In the genomic region with DNA sequence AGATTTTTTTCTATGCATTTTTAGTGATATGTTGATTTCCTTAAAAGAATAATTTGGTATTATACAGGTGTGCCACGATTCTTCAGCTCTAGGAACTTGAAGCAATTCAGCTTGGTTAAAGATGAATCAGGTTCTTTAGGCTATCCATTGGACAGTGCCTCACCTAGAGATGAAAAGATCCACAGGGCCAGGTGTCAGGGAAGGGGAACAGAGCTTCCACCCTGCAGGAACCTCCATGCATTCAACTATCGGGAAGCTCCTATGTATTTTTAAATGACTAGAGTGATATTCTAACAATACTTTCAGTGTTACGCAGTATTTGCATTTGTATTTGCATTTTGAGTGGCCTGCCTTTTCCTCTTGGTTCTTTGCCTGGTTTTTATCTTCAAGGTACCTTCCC, we compare ENCODE assay signal across 23 cellular contexts. TPM values are rescaled to one million over a fixed set of nuclear protein-coding genes. Genes with fewer than 3 reads are reported as not detected.
DNase-seq lines count a peak whose midpoint lies in the region; ATAC-seq, FAIRE-seq and TF ChIP-seq lines count a peak whose summit lies in the region.
"Had no signal": no experiment of that assay in that cellular context is flagged by ENCODE, and none has a peak within 500 bp of the region (broad histone marks: within the 10 kb centered on the region; RNA-seq: fewer than 3 reads in every experiment).

No MANE protein-coding gene starts in this region.

- H3K9me3 ChIP-seq in colonic mucosa (no peaks in the 10 kb centered on the region), mucosa of descending colon (no peaks in the 10 kb centered on the region)
- H3K9me3 ChIP-seq: upper lobe of left lung had no signal

- ATAC-seq in mucosa of descending colon (peak; percentile 62), HG02763 (IDR thresholded peaks at IDR 0.05; ENCODE audit: unreplicated experiment) (no peak)
- ATAC-seq: HCT116, left ventricle myocardium superior, Right ventricle myocardium inferior had no signal

- TF ChIP-seq CTCF in colonic mucosa (IDR thresholded peaks at IDR 0.05) (no peak), mucosa of descending colon (IDR thresholded peaks at IDR 0.05) (no peak)

- no peaks in the 10 kb centered on the region for H3K36me3 ChIP-seq in colonic mucosa
- H3K36me3 ChIP-seq in mucosa of descending colon (ENCODE audit: low read depth): no peaks in the 10 kb centered on the region
- H3K36me3 ChIP-seq: upper lobe of left lung had no signal

- peak overlapping the region; percentile 39 for H3K27ac ChIP-seq in colonic mucosa
- H3K27ac ChIP-seq: upper lobe of left lung had no signal

- no peak overlapping the region for H3K9ac ChIP-seq in colonic mucosa (ENCODE audit: low read depth in 2 of 2, low read length in 2 of 2)

- no peaks in the 10 kb centered on the region for H3K27me3 ChIP-seq in colonic mucosa
- H3K27me3 ChIP-seq: upper lobe of left lung had no signal

- DNase-seq in NCI-H1048 (lab: John Stamatoyannopoulos, UW): peak; percentile 62
- no peak for DNase-seq in colonic mucosa
- DNase-seq in mucosa of descending colon: no peak
- no peak for DNase-seq in activated CD8-positive, alpha-beta memory T cell treated with anti-CD3 and anti-CD28 coated beads, Interleukin-2, amount 50 U/mL, for 48 hours
- no peak for DNase-seq in RCC 7860 (ENCODE audit: low spot score)
- DNase-seq: activated CD4-positive, alpha-beta T cell treated with anti-CD3 and anti-CD28 coated beads for 36 hours; activated T-cell treated with anti-CD3 and anti-CD28 coated beads, Interleukin-2, amount 50 U/mL, for 72 hours; aorta; CD4-positive, alpha-beta memory T cell; cerebellar nuclear complex; effector CD8-positive, alpha-beta T cell; GDM1; glutamatergic neuron; left ventricle myocardium superior; NCI-H1436 treated with DMSO at 0.1 percent for 48 hours; NCI-H524 treated with DMSO at 0.1 percent for 48 hours; stimulated activated CD4-positive, alpha-beta T cell treated with anti-CD3 and anti-CD28 coated beads, Interleukin-4, amount 100 ng/mL, for 4 hours; upper lobe of left lung had no signal

- intact Hi-C loops in colonic mucosa (cut with DNase I) (no loop called here), mucosa of descending colon (cut with DNase I, micrococcal nuclease) (no loop called here)

- no peak overlapping the region for H3K4me3 ChIP-seq in colonic mucosa
- H3K4me3 ChIP-seq in mucosa of descending colon: no peak overlapping the region
- H3K4me3 ChIP-seq: upper lobe of left lung had no signal

- no peak for FAIRE-seq in RCC 7860 (lab: Jason Lieb, UNC)
- FAIRE-seq: TTC549 had no signal

- H3K4me1 ChIP-seq in colonic mucosa (no peaks in the 10 kb centered on the region), mucosa of descending colon (ENCODE audit: low read depth) (peaks cover 3% of the 10 kb centered on the region)

RNA-seq across cellular contexts. Expression of a gene that starts 40.2 kb away (rescaled TPM):
- 10 to 100 TPM; 43.7 to 67.3 TPM for total RNA-seq in colonic mucosa
- total RNA-seq in mucosa of descending colon: 10 to 100 TPM; 41.6 to 59.1 (median 51.1) TPM

RNA-seq across cellular contexts. Expression of a gene that starts 40.4 kb away (rescaled TPM):
- under 1 TPM; 0.13 to 0.49 TPM for total RNA-seq in colonic mucosa
- under 1 TPM in 2 of 3 donors, not detected in 1; 0.20 to 0.38 TPM for total RNA-seq in mucosa of descending colon
- total RNA-seq: activated CD8-positive, alpha-beta memory T cell treated with anti-CD3 and anti-CD28 coated beads for 36 hours; CD4-positive, alpha-beta memory T cell had no signal
